ENCODE assay signal across 26 cellular contexts in genomic region chr4:188657365-188657764, GRCh38.
"Had no signal": no experiment of that assay in that cellular context is flagged by ENCODE, and none has a peak within 500 bp of the region (broad histone marks: within the 10 kb centered on the region; RNA-seq: fewer than 3 reads in every experiment).

No MANE protein-coding gene starts in this region.

- H3K27ac ChIP-seq: ascending aorta, breast epithelium, cardiac muscle cell, colonic mucosa had no signal

- H3K4me3 ChIP-seq: ascending aorta, breast epithelium, cardiac muscle cell, colonic mucosa had no signal

- H3K9me3 ChIP-seq: ascending aorta, colonic mucosa had no signal

- H3K36me3 Mint-ChIP-seq: activated naive CD4-positive, alpha-beta T cell treated with anti-CD3 and anti-CD28 coated beads, Interleukin-2, amount 10 ng/mL, durations not matched to agents 7 days and 5 days; activated naive CD8-positive, alpha-beta T cell treated with anti-CD3 and anti-CD28 coated beads, Interleukin-2, amount 10 ng/mL, durations not matched to agents 7 days and 5 days; brain had no signal

- H3K4me1 Mint-ChIP-seq: activated CD4-positive, alpha-beta memory T cell treated with anti-CD3 and anti-CD28 coated beads, Interleukin-2, amount 10 ng/mL, durations not matched to agents 7 days and 5 days; activated CD4-positive, alpha-beta T cell treated with anti-CD3 and anti-CD28 coated beads, Interleukin-2, amount 10 ng/mL, durations not matched to agents 7 days and 5 days; activated naive CD4-positive, alpha-beta T cell treated with anti-CD3 and anti-CD28 coated beads, Interleukin-2, amount 10 ng/mL, durations not matched to agents 7 days and 5 days; activated naive CD8-positive, alpha-beta T cell treated with anti-CD3 and anti-CD28 coated beads, Interleukin-2, amount 10 ng/mL, durations not matched to agents 7 days and 5 days; T-helper 17 cell had no signal

- H3K4me1 ChIP-seq: ascending aorta, breast epithelium, colonic mucosa had no signal

- H3K36me3 ChIP-seq: ascending aorta, breast epithelium, cardiac muscle cell, colonic mucosa had no signal

- ATAC-seq: activated naive CD4-positive, alpha-beta T cell treated with anti-CD3 and anti-CD28 coated beads, Interleukin-2, amount 50 U/mL, for 72 hours; activated T-cell treated with anti-CD3 and anti-CD28 coated beads, Interleukin-2, amount 50 U/mL, for 72 hours; esophagus mucosa; T-helper 17 cell had no signal

- DNase-seq: activated CD4-positive, alpha-beta memory T cell treated with anti-CD3 and anti-CD28 coated beads, Interleukin-2, amount 10 ng/mL, durations not matched to agents 7 days and 5 days; activated CD4-positive, alpha-beta T cell treated with anti-CD3 and anti-CD28 coated beads for 1 hour; activated CD4-positive, alpha-beta T cell treated with anti-CD3 and anti-CD28 coated beads for 4 hours; activated CD4-positive, alpha-beta T cell treated with anti-CD3 and anti-CD28 coated beads, Interleukin-2, amount 10 ng/mL, durations not matched to agents 7 days and 5 days; activated CD4-positive, alpha-beta T cell treated with anti-CD3 and anti-CD28 coated beads, Interleukin-2, amount 50 U/mL, for 4 hours; activated CD8-positive, alpha-beta memory T cell treated with anti-CD3 and anti-CD28 coated beads, Interleukin-2, amount 50 U/mL, for 48 hours; activated gamma-delta T cell; activated naive CD4-positive, alpha-beta T cell; activated naive CD4-positive, alpha-beta T cell treated with anti-CD3 and anti-CD28 coated beads, Interleukin-2, amount 10 ng/mL, durations not matched to agents 7 days and 5 days; activated naive CD8-positive, alpha-beta T cell treated with anti-CD3 and anti-CD28 coated beads, Interleukin-2, amount 10 ng/mL, durations not matched to agents 7 days and 5 days; activated T-cell treated with anti-CD3 and anti-CD28 coated beads for 4 hours; activated T-cell treated with anti-CD3 and anti-CD28 coated beads, Interleukin-2, amount 50 U/mL, for 24 hours; activated T-cell treated with anti-CD3 and anti-CD28 coated beads, Interleukin-2, amount 50 U/mL, for 72 hours; central memory CD4-positive, alpha-beta T cell; cerebellar nuclear complex; colonic mucosa; effector CD8-positive, alpha-beta T cell; foreskin fibroblast; head of caudate nucleus; T-helper 17 cell had no signal

- H3K9me3 Mint-ChIP-seq: brain had no signal

- H3K4me3 Mint-ChIP-seq: activated CD4-positive, alpha-beta memory T cell treated with anti-CD3 and anti-CD28 coated beads, Interleukin-2, amount 10 ng/mL, durations not matched to agents 7 days and 5 days; activated CD4-positive, alpha-beta T cell treated with anti-CD3 and anti-CD28 coated beads, Interleukin-2, amount 10 ng/mL, durations not matched to agents 7 days and 5 days; activated naive CD4-positive, alpha-beta T cell treated with anti-CD3 and anti-CD28 coated beads, Interleukin-2, amount 10 ng/mL, durations not matched to agents 7 days and 5 days; activated naive CD8-positive, alpha-beta T cell treated with anti-CD3 and anti-CD28 coated beads, Interleukin-2, amount 10 ng/mL, durations not matched to agents 7 days and 5 days; activated T-cell treated with anti-CD3 and anti-CD28 coated beads, Interleukin-2, amount 50 U/mL, for 24 hours; activated T-cell treated with anti-CD3 and anti-CD28 coated beads, Interleukin-2, amount 50 U/mL, for 72 hours; brain; T-helper 17 cell had no signal

- H3K27me3 Mint-ChIP-seq: activated CD4-positive, alpha-beta memory T cell treated with anti-CD3 and anti-CD28 coated beads, Interleukin-2, amount 10 ng/mL, durations not matched to agents 7 days and 5 days; activated CD4-positive, alpha-beta T cell treated with anti-CD3 and anti-CD28 coated beads, Interleukin-2, amount 10 ng/mL, durations not matched to agents 7 days and 5 days; activated naive CD4-positive, alpha-beta T cell treated with anti-CD3 and anti-CD28 coated beads, Interleukin-2, amount 10 ng/mL, durations not matched to agents 7 days and 5 days; activated naive CD8-positive, alpha-beta T cell treated with anti-CD3 and anti-CD28 coated beads, Interleukin-2, amount 10 ng/mL, durations not matched to agents 7 days and 5 days; activated T-cell treated with anti-CD3 and anti-CD28 coated beads, Interleukin-2, amount 50 U/mL, for 24 hours; T-helper 17 cell had no signal

- H3K27me3 ChIP-seq: ascending aorta, breast epithelium, cardiac muscle cell, colonic mucosa had no signal

- H3K27ac Mint-ChIP-seq: activated CD4-positive, alpha-beta memory T cell treated with anti-CD3 and anti-CD28 coated beads, Interleukin-2, amount 10 ng/mL, durations not matched to agents 7 days and 5 days; activated CD4-positive, alpha-beta T cell treated with anti-CD3 and anti-CD28 coated beads, Interleukin-2, amount 10 ng/mL, durations not matched to agents 7 days and 5 days; activated naive CD4-positive, alpha-beta T cell treated with anti-CD3 and anti-CD28 coated beads, Interleukin-2, amount 10 ng/mL, durations not matched to agents 7 days and 5 days; activated naive CD4-positive, alpha-beta T cell treated with anti-CD3 and anti-CD28 coated beads, Interleukin-2, amount 50 U/mL, for 72 hours; activated naive CD8-positive, alpha-beta T cell treated with anti-CD3 and anti-CD28 coated beads, Interleukin-2, amount 10 ng/mL, durations not matched to agents 7 days and 5 days; activated T-cell treated with anti-CD3 and anti-CD28 coated beads, Interleukin-2, amount 50 U/mL, for 24 hours; activated T-cell treated with anti-CD3 and anti-CD28 coated beads, Interleukin-2, amount 50 U/mL, for 72 hours; brain; T-helper 17 cell had no signal
